In genomic region chr2:28392297-28393114, GRCh38 we compare ENCODE assay signal across 1 cellular context.
TF ChIP-seq lines count a peak whose summit lies in the region.

Gene FOSL2, plus strand, starts transcription at chr2:28392858. Its CDS starts 863 bp downstream, at chr2:28393721.

TF ChIP-seq in GM12878, 131 proteins besides CTCF, POLR2A, EP300 and RAD21 (continued from another document):
- TF ChIP-seq, protein P1, sequence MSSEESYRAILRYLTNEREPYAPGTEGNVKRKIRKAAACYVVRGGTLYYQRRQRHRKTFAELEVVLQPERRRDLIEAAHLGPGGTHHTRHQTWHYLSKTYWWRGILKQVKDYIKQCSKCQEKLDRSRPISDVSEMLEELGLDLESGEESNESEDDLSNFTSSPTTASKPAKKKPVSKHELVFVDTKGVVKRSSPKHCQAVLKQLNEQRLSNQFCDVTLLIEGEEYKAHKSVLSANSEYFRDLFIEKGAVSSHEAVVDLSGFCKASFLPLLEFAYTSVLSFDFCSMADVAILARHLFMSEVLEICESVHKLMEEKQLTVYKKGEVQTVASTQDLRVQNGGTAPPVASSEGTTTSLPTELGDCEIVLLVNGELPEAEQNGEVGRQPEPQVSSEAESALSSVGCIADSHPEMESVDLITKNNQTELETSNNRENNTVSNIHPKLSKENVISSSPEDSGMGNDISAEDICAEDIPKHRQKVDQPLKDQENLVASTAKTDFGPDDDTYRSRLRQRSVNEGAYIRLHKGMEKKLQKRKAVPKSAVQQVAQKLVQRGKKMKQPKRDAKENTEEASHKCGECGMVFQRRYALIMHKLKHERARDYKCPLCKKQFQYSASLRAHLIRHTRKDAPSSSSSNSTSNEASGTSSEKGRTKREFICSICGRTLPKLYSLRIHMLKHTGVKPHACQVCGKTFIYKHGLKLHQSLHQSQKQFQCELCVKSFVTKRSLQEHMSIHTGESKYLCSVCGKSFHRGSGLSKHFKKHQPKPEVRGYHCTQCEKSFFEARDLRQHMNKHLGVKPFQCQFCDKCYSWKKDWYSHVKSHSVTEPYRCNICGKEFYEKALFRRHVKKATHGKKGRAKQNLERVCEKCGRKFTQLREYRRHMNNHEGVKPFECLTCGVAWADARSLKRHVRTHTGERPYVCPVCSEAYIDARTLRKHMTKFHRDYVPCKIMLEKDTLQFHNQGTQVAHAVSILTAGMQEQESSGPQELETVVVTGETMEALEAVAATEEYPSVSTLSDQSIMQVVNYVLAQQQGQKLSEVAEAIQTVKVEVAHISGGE (CRISPR knock-in tag; IDR thresholded peaks at IDR 0.05): no peak
- no peak for TF ChIP-seq NRF1 (conservative IDR thresholded peaks at IDR 0.05; ENCODE audit: low read depth, low read length)
